Comparison of ENCODE assay signal across 20 cellular contexts in the genomic region with DNA sequence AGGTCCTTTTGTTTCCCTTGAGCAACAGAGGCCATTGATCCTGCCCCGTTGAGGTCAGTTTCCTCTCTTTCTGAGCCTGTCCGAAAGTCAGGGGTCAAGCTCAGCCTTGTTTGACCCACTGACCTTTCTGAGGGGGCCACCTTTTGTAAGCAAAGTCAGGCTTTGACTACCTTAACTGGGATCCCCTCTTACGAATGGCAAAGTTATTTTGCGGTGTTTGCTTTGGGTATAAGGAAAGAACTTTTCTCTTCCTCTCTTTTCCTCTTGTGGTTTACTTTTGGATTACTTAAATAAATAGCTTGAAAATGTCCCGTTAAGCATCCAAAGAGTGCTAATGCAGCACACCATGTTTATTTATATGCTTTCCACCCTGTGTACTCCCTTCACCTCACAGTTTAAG.
"Had no signal": no experiment of that assay in that cellular context is flagged by ENCODE, and none has a peak within 500 bp of the region (broad histone marks: within the 10 kb centered on the region; RNA-seq: fewer than 3 reads in every experiment).

No MANE protein-coding gene starts in this region.

- H3K36me3 ChIP-seq: gastrocnemius medialis, heart right ventricle, left ventricle myocardium inferior, lower lobe of right lung, neutrophil, right atrium auricular region, suprapubic skin, thyroid gland had no signal

- H3K4me1 ChIP-seq: thyroid gland had no signal

- ATAC-seq: heart right ventricle; stimulated activated effector memory CD8-positive, alpha-beta T cell treated with anti-CD3 and anti-CD28 coated beads, Interleukin-12 subunit alpha, Interleukin-12 subunit beta, amount 100 ng/mL, for 72 hours; stimulated activated naive CD8-positive, alpha-beta T cell treated with anti-CD3 and anti-CD28 coated beads, Interleukin-15, Interleukin-2, amounts not matched to agents 100 U/mL and 50 U/mL, for 24 hours had no signal

- H3K27ac ChIP-seq: coronary artery, heart right ventricle, left ventricle myocardium inferior, lower lobe of right lung, neutrophil, right atrium auricular region, suprapubic skin, thyroid gland had no signal

- H3K4me3 ChIP-seq: coronary artery, gastrocnemius medialis, heart right ventricle, left ventricle myocardium inferior, lower lobe of right lung, right atrium auricular region, smooth muscle cell, suprapubic skin, thyroid gland had no signal

- DNase-seq: effector CD4-positive, alpha-beta T cell; endodermal cell; heart right ventricle; hypothalamus; left ventricle myocardium inferior; lower lobe of right lung; midbrain; stimulated activated CD4-positive, alpha-beta T cell treated with anti-CD3 and anti-CD28 coated beads, Interleukin-4, amount 100 ng/mL, for 1 hour; stimulated activated CD8-positive, alpha-beta memory T cell treated with anti-CD3 and anti-CD28 coated beads, Interleukin-4, amount 100 ng/mL, for 48 hours; stimulated activated naive CD8-positive, alpha-beta T cell treated with anti-CD3 and anti-CD28 coated beads, Interleukin-15, Interleukin-2, amounts not matched to agents 100 U/mL and 50 U/mL, for 24 hours; thyroid gland had no signal

- H3K27me3 ChIP-seq: gastrocnemius medialis, heart right ventricle, right atrium auricular region, suprapubic skin, thyroid gland had no signal

- H3K9me3 ChIP-seq: gastrocnemius medialis, heart right ventricle, left ventricle myocardium inferior, lower lobe of right lung, neutrophil, right atrium auricular region, suprapubic skin, thyroid gland had no signal

- FAIRE-seq: keratinocyte, urothelium cell line had no signal
